Comparison of ENCODE assay signal across 17 cellular contexts in genomic region chr22:25192406-25192805, GRCh38. TPM values are rescaled to one million over a fixed set of nuclear protein-coding genes. Genes with fewer than 3 reads are reported as not detected.
A peak's percentile ranks its signal among the peaks of the same experiment; 100 is the strongest.
DNase-seq lines count a peak whose midpoint lies in the region; ATAC-seq and TF ChIP-seq lines count a peak whose summit lies in the region.
"Had no signal": no experiment of that assay in that cellular context is flagged by ENCODE, and none has a peak within 500 bp of the region (broad histone marks: within the 10 kb centered on the region; RNA-seq: fewer than 3 reads in every experiment).

No MANE protein-coding gene starts in this region.

- no peak overlapping the region for H3T11ph ChIP-seq in H9 (ENCODE audit: low read length)

- no peak overlapping the region for H2AK5ac ChIP-seq in H9 (ENCODE audit: insufficient read length, low read length)

- no peak overlapping the region for H4K5ac ChIP-seq in H9 (ENCODE audit: insufficient read length, low read depth, low read length)

- H3K27ac Mint-ChIP-seq in H9 (no peak overlapping the region), natural killer cell (no peak overlapping the region)
- H3K27ac Mint-ChIP-seq: CD4-positive, CD25-positive, alpha-beta regulatory T cell; CD8-positive, alpha-beta memory T cell; GM23338; IgD-negative memory B cell had no signal

- H3K4me3 Mint-ChIP-seq in H9 (no peak overlapping the region), natural killer cell (no peak overlapping the region)
- H3K4me3 Mint-ChIP-seq: CD4-positive, CD25-positive, alpha-beta regulatory T cell; CD8-positive, alpha-beta memory T cell; GM23338; IgD-negative memory B cell had no signal

- H3K4me2 ChIP-seq in H9 (ENCODE audit: insufficient read depth, insufficient read length, low read length): no peak overlapping the region
- H3K4me2 ChIP-seq: GM23338 had no signal

- H3K27ac ChIP-seq in H9 (ENCODE audit: insufficient read length, low read depth, low read length) (no peak overlapping the region), dorsolateral prefrontal cortex (peak overlapping the region in 30 of 59 donors; percentile 2 to 63 (median 34))

- no peaks in the 10 kb centered on the region for H4K20me1 ChIP-seq in H9 (ENCODE audit: control insufficient read depth, insufficient read depth, insufficient read length)

- no peak for ATAC-seq in natural killer cell
- ATAC-seq in HG03342 (IDR thresholded peaks at IDR 0.05; ENCODE audit: unreplicated experiment): no peak
- ATAC-seq in GM19452 (IDR thresholded peaks at IDR 0.05; ENCODE audit: unreplicated experiment): no peak
- ATAC-seq: GM23338, HepG2 had no signal

- H3K4me1 Mint-ChIP-seq in H9 (no peaks in the 10 kb centered on the region), natural killer cell (no peaks in the 10 kb centered on the region)
- H3K4me1 Mint-ChIP-seq: CD4-positive, CD25-positive, alpha-beta regulatory T cell; CD8-positive, alpha-beta memory T cell; IgD-negative memory B cell had no signal

- H3K27me3 ChIP-seq in H9 (ENCODE audit: insufficient read depth, low read length) (no peaks in the 10 kb centered on the region), dorsolateral prefrontal cortex (no peaks in the 10 kb centered on the region)
- H3K27me3 ChIP-seq: BE2C had no signal

- H2BK15ac ChIP-seq in H9 (ENCODE audit: low read depth, low read length): no peak overlapping the region; the same call in 1 of the 2 replicates

- peak overlapping the region; percentile 18; the same call in 1 of the 2 replicates for H3K14ac ChIP-seq in H9 (ENCODE audit: insufficient read depth, low read length)

- H3K18ac ChIP-seq in H9 (ENCODE audit: insufficient read length, low read depth, low read length): no peak overlapping the region

- no peak overlapping the region for H3K23ac ChIP-seq in H9 (ENCODE audit: insufficient read length, low read depth, low read length)

- H2AFZ ChIP-seq in H9 (ENCODE audit: low read length): no peak overlapping the region
- H2AFZ ChIP-seq: GM23338 had no signal

- H4K8ac ChIP-seq in H9 (replicated peaks; ENCODE audit: insufficient read length, low read depth, low read length): no peak overlapping the region

- no peaks in the 10 kb centered on the region for H3K4me1 ChIP-seq in H9 (ENCODE audit: insufficient read depth, low read length)
- H3K4me1 ChIP-seq: BE2C had no signal

- H3K27me3 Mint-ChIP-seq in H9 (ENCODE audit: low read depth) (no peaks in the 10 kb centered on the region), natural killer cell (ENCODE audit: low read depth in 2 of 2) (no peaks in the 10 kb centered on the region)
- H3K27me3 Mint-ChIP-seq: CD8-positive, alpha-beta memory T cell had no signal

- H3K79me2 ChIP-seq in H9 (ENCODE audit: insufficient read depth, low read length): no peaks in the 10 kb centered on the region

- no peaks in the 10 kb centered on the region for H3K23me2 ChIP-seq in H9 (ENCODE audit: insufficient read length, low read depth, low read length, poor library complexity, severe bottlenecking)

- no peak overlapping the region for H2BK12ac ChIP-seq in H9 (ENCODE audit: insufficient read length, low read depth, low read length)

- no peak overlapping the region for H3K4ac ChIP-seq in H9 (ENCODE audit: low read depth, low read length)

- H3K9ac ChIP-seq in H9 (ENCODE audit: extremely low read depth, insufficient read length, low read length): no peak overlapping the region

- H3K9me3 ChIP-seq in H9 (ENCODE audit: control insufficient read depth, low read depth, low read length): no peaks in the 10 kb centered on the region
- H3K9me3 ChIP-seq: BE2C had no signal

- H3K36me3 Mint-ChIP-seq in H9 (ENCODE audit: insufficient read depth in 1 of 3, low read depth in 3 of 3) (peaks cover 18 to 39% (median 37%) of the 10 kb centered on the region in 3 experiments; a peak in 6 of 7 replicates), natural killer cell (no peaks in the 10 kb centered on the region)
- H3K36me3 Mint-ChIP-seq: CD4-positive, CD25-positive, alpha-beta regulatory T cell; IgD-negative memory B cell had no signal

- no peak overlapping the region for H2BK20ac ChIP-seq in H9 (ENCODE audit: low read depth, low read length, poor library complexity, severe bottlenecking)

- peak overlapping the region; percentile 20 for H2BK5ac ChIP-seq in H9 (ENCODE audit: insufficient read length, low read length)

- no peaks in the 10 kb centered on the region for H3K79me1 ChIP-seq in H9 (ENCODE audit: insufficient read depth, low read depth, low read length, poor library complexity, severe bottlenecking)

- peaks cover 0 to 3% of the 10 kb centered on the region in 2 experiments; a peak in 3 of 5 replicates for H3K9me3 Mint-ChIP-seq in H9
- H3K9me3 Mint-ChIP-seq in natural killer cell: no peaks in the 10 kb centered on the region
- H3K9me3 Mint-ChIP-seq: CD4-positive, CD25-positive, alpha-beta regulatory T cell; CD8-positive, alpha-beta memory T cell; GM23338 had no signal

- H3K56ac ChIP-seq in H9 (ENCODE audit: insufficient read length, low read depth, low read length): no peak overlapping the region

- H2BK120ac ChIP-seq in H9 (ENCODE audit: low read depth, low read length, poor library complexity, severe bottlenecking): no peak overlapping the region

- H4K91ac ChIP-seq in H9 (ENCODE audit: insufficient read length, low read depth, low read length): no peak overlapping the region

- TF ChIP-seq CTCF in H9 (conservative IDR thresholded peaks at IDR 0.05): no peak
- no peak for TF ChIP-seq CTCF in dorsolateral prefrontal cortex (IDR thresholded peaks at IDR 0.05 in 54 of 56, conservative IDR thresholded peaks at IDR 0.05 in 2 of 56; ENCODE audit: low read depth in 1 of 56, partially characterized antibody in 56 of 56)
- no peak for TF ChIP-seq CTCF in natural killer cell (IDR thresholded peaks at IDR 0.05)

- no peak overlapping the region for H3K4me3 ChIP-seq in dorsolateral prefrontal cortex
- H3K4me3 ChIP-seq: GM23338 had no signal

- intact Hi-C loops in dorsolateral prefrontal cortex (cut with DNase I) (loop anchor here in 1 of 2 donors (10.0 kb wide), 1 partner anchor 582 kb away; no protein-coding TSS in a partner anchor), natural killer cell (cut with micrococcal nuclease) (loop anchor here (10.0 kb wide), 1 partner anchor 582 kb away; no protein-coding TSS in a partner anchor)

- DNase-seq in H9: no peak
- DNase-seq in dorsolateral prefrontal cortex: peak in 5 of 10 donors; percentile 35 to 69 (median 62)
- DNase-seq in occipital lobe (lab: John Stamatoyannopoulos, UW): peak; percentile 31
- no peak for DNase-seq in natural killer cell
- DNase-seq: ACHN; BE2C; C1 segment of cervical spinal cord; CD4-positive, CD25-positive, alpha-beta regulatory T cell; CD8-positive, alpha-beta memory T cell; COR-L47; H7 had no signal

- no CpG with 5 or more reads among the region's 12 CpGs for WGBS in H9 (ENCODE audit: extremely low coverage, insufficient read length, low lambda C conversion rate)

RNA-seq across cellular contexts. Expression of gene CRYBB3, which starts 7.3 kb away (rescaled TPM):
- total RNA-seq in H9 (2021) (0.39 and 0.53 TPM in 2 replicates), dorsolateral prefrontal cortex (1 to 10 TPM in 37 of 120 experiments, under 1 TPM in 22, not detected in 61; 0.56 to 3.7 (median 1.2) TPM), occipital lobe (not detected), natural killer cell (under 1 TPM in 1 of 3 donors, not detected in 2; 0.68 TPM)
- total RNA-seq: A172; CD4-positive, CD25-positive, alpha-beta regulatory T cell had no signal

RNA-seq across cellular contexts. Expression of gene CRYBB2, which starts 27.0 kb away (rescaled TPM):
- total RNA-seq in H9 (2021) (not detected in 2 replicates), dorsolateral prefrontal cortex (1 to 10 TPM in 28 of 120 experiments, under 1 TPM in 26, not detected in 66; 0.52 to 2.4 (median 1.0) TPM), occipital lobe (not detected), natural killer cell (not detected)
- total RNA-seq: A172; CD4-positive, CD25-positive, alpha-beta regulatory T cell; CD8-positive, alpha-beta memory T cell had no signal
